ENCODE assay signal across 28 cellular contexts in the genomic region with DNA sequence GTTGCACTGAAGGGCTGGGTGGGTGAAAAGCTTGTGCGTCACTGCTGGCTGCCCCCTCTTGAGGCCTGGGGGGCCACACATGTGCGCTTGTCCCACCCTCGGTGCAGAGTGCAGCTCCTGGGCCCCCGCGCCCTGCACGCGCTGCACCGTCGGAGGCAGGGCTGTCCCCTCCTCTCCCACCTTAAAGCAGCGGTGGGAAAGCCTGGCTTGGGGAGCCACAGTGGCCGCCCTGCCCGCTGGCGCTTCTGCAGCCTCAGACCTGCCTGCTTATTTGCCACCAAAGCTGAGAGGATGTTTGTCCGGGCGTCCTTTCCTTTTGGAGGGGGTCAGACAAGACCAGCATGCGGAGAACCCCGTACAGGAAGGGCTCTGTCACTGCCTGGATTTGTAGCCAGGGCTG. TPM values are rescaled to one million over a fixed set of nuclear protein-coding genes. Genes with fewer than 3 reads are reported as not detected.
"Had no signal": no experiment of that assay in that cellular context is flagged by ENCODE, and none has a peak within 500 bp of the region (broad histone marks: within the 10 kb centered on the region; RNA-seq: fewer than 3 reads in every experiment).

No MANE protein-coding gene starts in this region.

- H3K4me3 ChIP-seq: breast epithelium, colonic mucosa, esophagus squamous epithelium, thoracic aorta had no signal

- H3K27me3 ChIP-seq: breast epithelium, colonic mucosa, esophagus squamous epithelium, heart right ventricle had no signal

- H3K27ac ChIP-seq: breast epithelium, colonic mucosa, thoracic aorta had no signal

- H3K4me3 Mint-ChIP-seq: activated naive CD8-positive, alpha-beta T cell; activated T-cell treated with anti-CD3 and anti-CD28 coated beads, Interleukin-2, amount 50 U/mL, for 4 hours; endodermal cell; memory B cell; nephron; type B pancreatic cell; WTC11 had no signal

- H3K4me1 ChIP-seq: breast epithelium had no signal

- H3K9me3 Mint-ChIP-seq: activated T-cell treated with anti-CD3 and anti-CD28 coated beads, Interleukin-2, amount 50 U/mL, for 4 hours; activated T-helper 2 cell treated with anti-CD3 and anti-CD28 coated beads, Interferon-gamma antibody, Interleukin-2, Interleukin-4, amounts not matched to agents 10 μg/mL and 5 μg/mL and 100 μg/mL, durations not matched to agents 14 hours and 24 hours and 36 hours; endodermal cell; memory B cell; nephron; type B pancreatic cell; WTC11 had no signal

- H3K4me1 Mint-ChIP-seq: endodermal cell, WTC11 had no signal

- DNase-seq: activated CD4-positive, alpha-beta T cell treated with anti-CD3 and anti-CD28 coated beads, Interleukin-2, amount 50 U/mL, for 48 hours; activated CD8-positive, alpha-beta memory T cell treated with anti-CD3 and anti-CD28 coated beads, Interleukin-2, amount 50 U/mL, for 48 hours; activated naive CD4-positive, alpha-beta T cell; activated T-cell treated with anti-CD3 and anti-CD28 coated beads, Interleukin-2, amount 50 U/mL, for 4 hours; colonic mucosa; endodermal cell; esophagus squamous epithelium; islet precursor cell; left cardiac atrium; nucleus accumbens; posterior cingulate gyrus; stimulated activated CD4-positive, alpha-beta T cell treated with anti-CD3 and anti-CD28 coated beads, Interleukin-2, amount 100 ng/mL, for 48 hours; stimulated activated CD8-positive, alpha-beta memory T cell treated with anti-CD3 and anti-CD28 coated beads, Interleukin-4, amount 100 ng/mL, for 48 hours; stimulated activated naive CD4-positive, alpha-beta T cell; T-helper 9 cell had no signal

- H3K27ac Mint-ChIP-seq: activated naive CD8-positive, alpha-beta T cell; activated T-helper 2 cell treated with anti-CD3 and anti-CD28 coated beads, Interferon-gamma antibody, Interleukin-2, Interleukin-4, amounts not matched to agents 10 μg/mL and 5 μg/mL and 100 μg/mL, durations not matched to agents 14 hours and 24 hours and 36 hours; endodermal cell; memory B cell; nephron; type B pancreatic cell; WTC11 had no signal

- H3K9me3 ChIP-seq: breast epithelium, colonic mucosa, esophagus squamous epithelium, heart right ventricle, thoracic aorta had no signal

- H3K27me3 Mint-ChIP-seq: activated naive CD8-positive, alpha-beta T cell; memory B cell; type B pancreatic cell had no signal

RNA-seq across cellular contexts. Expression of a gene that starts 46.8 kb away (rescaled TPM):
- total RNA-seq: lower leg skin; mononuclear cell; renal cortical epithelial cell; T-helper 1 cell treated with Interleukin-12 subunit alpha and Interleukin-12 subunit beta and Interleukin-4 antibody, amounts not matched to agents 30 ng/mL and 1 ng/mL, for 36 hours; thoracic aorta had no signal
